8 cellular contexts compared by ENCODE assay signal in genomic region chr13:99442273-99442895, GRCh38. TPM values are rescaled to one million over a fixed set of nuclear protein-coding genes. Genes with fewer than 3 reads are reported as not detected.
DNase-seq lines count a peak whose midpoint lies in the region; ATAC-seq, FAIRE-seq and TF ChIP-seq lines count a peak whose summit lies in the region.

No MANE protein-coding gene starts in this region.

- H3K4me1 Mint-ChIP-seq in stimulated activated effector memory CD8-positive, alpha-beta T cell treated with anti-CD3 and anti-CD28 coated beads, Interleukin-12 subunit alpha, Interleukin-12 subunit beta, amount 100 ng/mL, for 72 hours = peaks cover 8% of the 10 kb centered on the region

- peak; percentile 70 for FAIRE-seq in K562 (lab: Jason Lieb, UNC)

- ATAC-seq in Panc1 = no peak; the same call in 1 of the 2 replicates
- ATAC-seq in K562 = peak; percentile 73
- peak; percentile 51 for ATAC-seq in stimulated activated effector memory CD8-positive, alpha-beta T cell treated with anti-CD3 and anti-CD28 coated beads, Interleukin-12 subunit alpha, Interleukin-12 subunit beta, amount 100 ng/mL, for 72 hours
- no peak for ATAC-seq in HG02981 (IDR thresholded peaks at IDR 0.05; ENCODE audit: unreplicated experiment)

- H3K9me3 ChIP-seq in Panc1 (ENCODE audit: control insufficient read depth, insufficient read depth, low read depth, low read length) (no peaks in the 10 kb centered on the region), K562 (replicated peaks; ENCODE audit: control insufficient read depth, insufficient read depth, low read depth, low read length) (no peaks in the 10 kb centered on the region)

- H3K27me3 ChIP-seq in Panc1 (ENCODE audit: control insufficient read depth, insufficient read depth, low read length) = no peaks in the 10 kb centered on the region
- peaks cover 0 to 13% of the 10 kb centered on the region in 2 experiments; a peak in 2 of 5 replicates for H3K27me3 ChIP-seq in K562 (ENCODE audit: control insufficient read depth in 2 of 2, insufficient read depth in 2 of 2, low read length in 2 of 2)

- in situ Hi-C loops in Panc1 (cut with HindIII; ENCODE audit: low pct_unique_long_range_greater_than_20kb, low sequenced_read_pairs) (no loop called here), K562 (cut with MboI) (loop anchor here (25.0 kb wide), 1 partner anchor 795 kb away; no protein-coding TSS in a partner anchor)

- H3K36me3 ChIP-seq in Panc1 (ENCODE audit: control insufficient read depth, insufficient read depth, low read length) (no peaks in the 10 kb centered on the region), K562 (ENCODE audit: control insufficient read depth, insufficient read depth, low read length) (no peaks in the 10 kb centered on the region)

- no peak for TF ChIP-seq EP300 in K562 (IDR thresholded peaks at IDR 0.05; ENCODE audit: low read length)

- no peak overlapping the region for H3K27ac ChIP-seq in Panc1 (ENCODE audit: low read length)
- no peak overlapping the region for H3K27ac ChIP-seq in K562 (ENCODE audit: extremely low read depth, low read depth, low read length)

- intact Hi-C loops in Panc1 (cut with micrococcal nuclease; ENCODE audit: unreplicated experiment) (no loop called here), K562 (cut with micrococcal nuclease) (loop anchor here (1.0 to 2.0 kb wide), 2 partner anchors 62 to 172 kb away; no protein-coding TSS in a partner anchor)

- BruUV-seq in Panc1 (replicated peaks; lab: Mats Ljungman, UMichigan) = no TSS peak
- BruUV-seq in K562 (replicated peaks; lab: Mats Ljungman, UMichigan) = no TSS peak

- H3K9me3 Mint-ChIP-seq in stimulated activated effector memory CD8-positive, alpha-beta T cell treated with anti-CD3 and anti-CD28 coated beads, Interleukin-12 subunit alpha, Interleukin-12 subunit beta, amount 100 ng/mL, for 72 hours = no peaks in the 10 kb centered on the region

- H3K4me3 ChIP-seq in Panc1 (ENCODE audit: low read depth in 2 of 2, low read length in 2 of 2) (no peak overlapping the region), K562 (no peak overlapping the region)

- no peak overlapping the region for H3K4me3 Mint-ChIP-seq in stimulated activated effector memory CD8-positive, alpha-beta T cell treated with anti-CD3 and anti-CD28 coated beads, Interleukin-12 subunit alpha, Interleukin-12 subunit beta, amount 100 ng/mL, for 72 hours

- no peaks in the 10 kb centered on the region for H3K4me1 ChIP-seq in Panc1 (ENCODE audit: control insufficient read depth, insufficient read depth, low read length)
- H3K4me1 ChIP-seq in K562 (replicated peaks in 1 of 2; ENCODE audit: control insufficient read depth in 2 of 2, insufficient read depth in 2 of 2, low read length in 2 of 2) = no peaks in the 10 kb centered on the region; a peak in 1 of 5 replicates

- POLR2A ChIA-PET in Panc1 (lab: Charles Lee) (no interaction called here), K562 (lab: Yijun Ruan, JAX) (no interaction called here)

- no peaks in the 10 kb centered on the region for H3K9me1 ChIP-seq in K562 (ENCODE audit: control insufficient read depth, insufficient read depth, low read length)

- H3K9ac ChIP-seq in K562 (ENCODE audit: insufficient read depth in 1 of 2, low read depth in 2 of 2, low read length in 2 of 2) = no peak overlapping the region

- peak; percentile 40 for DNase-seq in NCI-H1436 (lab: John Stamatoyannopoulos, UW)
- no peak for DNase-seq in NCI-H1436 treated with DMSO at 0.1 percent for 48 hours (lab: John Stamatoyannopoulos, UW)
- peak; percentile 14 for DNase-seq in HuH-7 (ENCODE audit: low spot score)
- peak; percentile 41 for DNase-seq in Panc1 (ENCODE audit: low read depth, low spot score)
- DNase-seq in K562 (ENCODE audit: extremely low read depth in 1 of 4, low spot score in 3 of 4) = peak; percentile 30 to 55 (median 36)
- peak; percentile 82 for DNase-seq in inferior parietal cortex (ENCODE audit: extremely low spot score)
- DNase-seq in stimulated activated effector memory CD8-positive, alpha-beta T cell treated with anti-CD3 and anti-CD28 coated beads, Interleukin-12 subunit alpha, Interleukin-12 subunit beta, amount 100 ng/mL, for 72 hours (ENCODE audit: low spot score in 2 of 2) = peak; percentile 44 to 73

- H3K36me3 Mint-ChIP-seq in stimulated activated effector memory CD8-positive, alpha-beta T cell treated with anti-CD3 and anti-CD28 coated beads, Interleukin-12 subunit alpha, Interleukin-12 subunit beta, amount 100 ng/mL, for 72 hours = no peaks in the 10 kb centered on the region

- H3K4me2 ChIP-seq in K562 (ENCODE audit: insufficient read depth, low read length) = no peak overlapping the region

- H2AFZ ChIP-seq in K562 (ENCODE audit: low read depth, low read length) = no peak overlapping the region

- CTCF ChIA-PET in Panc1 (lab: Charles Lee) = no interaction called here
- CTCF ChIA-PET in K562 (lab: Yijun Ruan, JAX; ENCODE audit: low intra/inter-chr PET ratio) = interaction anchor here (0.5 to 1.0 kb wide), 3 partner anchors 150 to 1274 kb away, joined by 3 to 4 read pairs (median 3); no protein-coding TSS in a partner anchor

- no peaks in the 10 kb centered on the region for H3K79me2 ChIP-seq in K562 (ENCODE audit: control insufficient read depth, insufficient read depth, low read length)

- TF ChIP-seq RAD21 in K562 (CRISPR knock-in tag; conservative IDR thresholded peaks at IDR 0.05 in 1 of 2, IDR thresholded peaks at IDR 0.05 in 1 of 2) = peak; percentile 80 to 82

- no peaks in the 10 kb centered on the region for H4K20me1 ChIP-seq in K562 (replicated peaks; ENCODE audit: control insufficient read depth, insufficient read depth, low read length)

- TF ChIP-seq POLR2A in K562 (conservative IDR thresholded peaks at IDR 0.05) = no peak

- 68% methylated on average over 7 of the region's 7 CpGs for WGBS in K562 (ENCODE audit: insufficient coverage, low coverage, missing lambda C conversion rate)

- TF ChIP-seq CTCF in Panc1 (IDR thresholded peaks at IDR 0.05) (peak; percentile 79), K562 (IDR thresholded peaks at IDR 0.05 in 2 of 3, conservative IDR thresholded peaks at IDR 0.05 in 1 of 3; ENCODE audit: insufficient read depth in 2 of 3, low read depth in 1 of 3, low read length in 3 of 3) (peak; percentile 68 to 82 (median 69); a peak in 5 of 6 replicates)

- no peak overlapping the region for H3K27ac Mint-ChIP-seq in stimulated activated effector memory CD8-positive, alpha-beta T cell treated with anti-CD3 and anti-CD28 coated beads, Interleukin-12 subunit alpha, Interleukin-12 subunit beta, amount 100 ng/mL, for 72 hours

RNA-seq across cellular contexts. Expression of gene TM9SF2, which starts 58.9 kb away (rescaled TPM):
- total RNA-seq in Panc1 (2021; ENCODE audit: unreplicated experiment) (67.9 TPM), K562 (2014; rRNA removed) (44.0 and 48.2 TPM in 2 replicates), K562 (2014; rRNA removed; fragmentation: Illumina TruSeq; extraction: Trizol) (83.2 and 93.2 TPM in 2 replicates), K562 (2015; rRNA removed; fragmentation: Illumina TruSeq; extraction: Trizol) (78.7 and 79.0 TPM in 2 replicates), K562 (2021) (55.1 and 56.4 TPM in 2 replicates)
- 36.0 TPM for polyA plus RNA-seq in Panc1 (2012; ENCODE audit: insufficient read length)
- 44.3 and 93.1 TPM in 2 replicates for total RNA-seq in K562 (2011; cell fraction: chromatin; rRNA removed; ENCODE audit: low replicate concordance)
- 55.4 and 57.6 TPM in 2 replicates for total RNA-seq in K562 (2011; cell fraction: nucleolus; rRNA removed)
- 78.2 and 80.8 TPM in 2 replicates for total RNA-seq in K562 (2011; cell fraction: nucleoplasm; rRNA removed)
- polyA plus RNA-seq in K562 (2011; rRNA removed) (57.0 and 67.4 TPM in 2 replicates), K562 (2014; fragmentation: Illumina TruSeq; extraction: Trizol) (56.4 and 61.3 TPM in 2 replicates), K562 (2014; fragmentation: Nextera tagmentation; extraction: Ambion mirVana) (10 to 100 TPM; 23.3 to 32.2 TPM), K562 (2014; rRNA removed) (39.0 and 45.0 TPM in 2 replicates)
- 20.7 and 47.6 TPM in 2 replicates for polyA plus RNA-seq in K562 (2011; cell fraction: cytosol; rRNA removed)
- 15.2 and 27.8 TPM in 2 replicates for polyA plus RNA-seq in K562 (2011; cell fraction: nucleus; rRNA removed)
- 52.3 and 58.9 TPM in 2 replicates for polyA plus RNA-seq in K562 (2012)
- 95.9 and 107 TPM in 2 replicates for polyA minus RNA-seq in K562 (2011; rRNA and poly(A)+ RNA removed)
- 62.3 and 83.0 TPM in 2 replicates for polyA minus RNA-seq in K562 (2011; cell fraction: cytosol; rRNA and poly(A)+ RNA removed)
- polyA minus RNA-seq in K562 (2011; cell fraction: nucleus; rRNA and poly(A)+ RNA removed) = 12.4 and 26.8 TPM in 2 replicates

Comparison
In these comparisons a context has a peak if more than half of its experiments do, and no peak if none do; other contexts are left out.
1. ATAC-seq: peak in K562 (single experiment) and stimulated activated effector memory CD8-positive, alpha-beta T cell treated with anti-CD3 and anti-CD28 coated beads, Interleukin-12 subunit alpha, Interleukin-12 subunit beta, amount 100 ng/mL, for 72 hours (single experiment); none in Panc1 (single experiment) and HG02981 (single experiment).